Comparison of ENCODE assay signal across 20 cellular contexts in the genomic region with DNA sequence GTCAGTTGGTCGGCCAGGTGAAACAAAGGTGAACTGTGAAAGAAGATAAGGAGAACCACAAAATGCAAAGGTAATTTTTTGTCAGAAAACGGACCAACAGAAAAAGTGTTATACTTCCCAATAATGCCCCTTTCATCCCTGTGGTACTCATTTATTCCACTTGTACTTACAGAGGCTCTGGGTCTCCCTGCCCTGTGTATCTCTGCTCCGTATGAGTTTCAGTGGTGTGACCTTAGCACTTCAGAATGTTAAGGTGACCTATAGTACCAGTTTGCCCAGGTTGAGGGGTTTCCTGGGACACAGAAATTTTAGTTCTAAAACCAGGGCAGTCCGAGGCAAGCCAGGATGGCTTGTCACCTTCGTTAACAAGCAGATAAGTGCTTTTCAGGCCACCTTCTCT.
DNase-seq lines count a peak whose midpoint lies in the region; ATAC-seq, FAIRE-seq and TF ChIP-seq lines count a peak whose summit lies in the region.
"Had no signal": no experiment of that assay in that cellular context is flagged by ENCODE, and none has a peak within 500 bp of the region (broad histone marks: within the 10 kb centered on the region; RNA-seq: fewer than 3 reads in every experiment).

No MANE protein-coding gene starts in this region.

- H3K9me3 ChIP-seq in MM.1S (replicated peaks; ENCODE audit: insufficient read depth, low read length) (no peaks in the 10 kb centered on the region), PC-9 (ENCODE audit: insufficient read depth, low read depth) (no peaks in the 10 kb centered on the region)
- H3K9me3 ChIP-seq: A549, BE2C had no signal

- no peak overlapping the region for H2BK5ac ChIP-seq in mesendoderm (ENCODE audit: low read length)

- no peak overlapping the region for H4K8ac ChIP-seq in mesendoderm (ENCODE audit: low read depth, low read length)

- no peak overlapping the region for H2AK5ac ChIP-seq in mesendoderm (ENCODE audit: low read length)

- H3K27ac Mint-ChIP-seq in naive thymus-derived CD8-positive, alpha-beta T cell, result no peak overlapping the region
- H3K27ac Mint-ChIP-seq: IgD-negative memory B cell had no signal

- ATAC-seq in naive thymus-derived CD8-positive, alpha-beta T cell, result no peak
- ATAC-seq: A549, HCT116 had no signal

- H3K4me3 ChIP-seq in MM.1S (ENCODE audit: low read length), result no peak overlapping the region
- no peak overlapping the region for H3K4me3 ChIP-seq in PC-9
- H3K4me3 ChIP-seq in bronchial epithelial cell (ENCODE audit: low read depth, low read length), result no peak overlapping the region
- H3K4me3 ChIP-seq in mesendoderm (ENCODE audit: low read length), result no peak overlapping the region
- H3K4me3 ChIP-seq: A549 had no signal

- peak overlapping the region; percentile 15; the same call in 1 of the 2 replicates for H3K27ac ChIP-seq in MM.1S (ENCODE audit: low read length)
- no peak overlapping the region for H3K27ac ChIP-seq in PC-9
- no peak overlapping the region for H3K27ac ChIP-seq in mesendoderm (ENCODE audit: low read depth, low read length)
- H3K27ac ChIP-seq: A549, C4-2B had no signal

- no peaks in the 10 kb centered on the region for H3F3A ChIP-seq in MM.1S (ENCODE audit: insufficient read depth, low read length)
- H3F3A ChIP-seq in PC-9 (ENCODE audit: insufficient read depth, low read depth), result no peaks in the 10 kb centered on the region

- H3K36me3 ChIP-seq in MM.1S (replicated peaks; ENCODE audit: insufficient read depth, low read length) (no peaks in the 10 kb centered on the region), PC-9 (ENCODE audit: low read depth) (no peaks in the 10 kb centered on the region), bronchial epithelial cell (ENCODE audit: control insufficient read depth, insufficient read depth, low read length) (no peaks in the 10 kb centered on the region), mesendoderm (ENCODE audit: control insufficient read depth, insufficient read depth, low read length) (no peaks in the 10 kb centered on the region)
- H3K36me3 ChIP-seq: BE2C had no signal

- no peak overlapping the region for H2BK15ac ChIP-seq in mesendoderm (replicated peaks; ENCODE audit: low read depth)

- H3K56ac ChIP-seq in mesendoderm (ENCODE audit: low read length), result no peak overlapping the region

- POLR2A ChIA-PET in PC-9 (lab: Charles Lee; ENCODE audit: unreplicated experiment), result interaction anchor here (0.6 kb wide), 1 partner anchor 39 kb away, joined by 4 read pairs; no protein-coding TSS in a partner anchor
- POLR2A ChIA-PET in naive thymus-derived CD8-positive, alpha-beta T cell (lab: Charles Lee), result no interaction called here

- no peak overlapping the region for H2BK120ac ChIP-seq in mesendoderm (ENCODE audit: low read depth, low read length)

- TF ChIP-seq CTCF in MM.1S (IDR thresholded peaks at IDR 0.05; ENCODE audit: low read length) (no peak), PC-9 (conservative IDR thresholded peaks at IDR 0.05) (no peak), bronchial epithelial cell (IDR thresholded peaks at IDR 0.05; ENCODE audit: insufficient read depth, low read length, severe bottlenecking) (no peak)

- 0 out of 2 replicates have a peak, but pooled peaks cover 4% of the 10 kb centered on the region for H3K4me1 ChIP-seq in MM.1S (ENCODE audit: low read length)
- H3K4me1 ChIP-seq in PC-9 (replicated peaks; ENCODE audit: insufficient read depth), result peaks cover 26% of the 10 kb centered on the region
- H3K4me1 ChIP-seq in mesendoderm (ENCODE audit: control insufficient read depth, low read depth, low read length), result peaks cover 2% of the 10 kb centered on the region
- H3K4me1 ChIP-seq: A549, BE2C had no signal

- intact Hi-C loops in PC-9 (cut with micrococcal nuclease; ENCODE audit: unreplicated experiment), result no loop called here

- H4K5ac ChIP-seq in mesendoderm (ENCODE audit: low read length), result no peak overlapping the region

- BruUV-seq in PC-9 (replicated peaks; lab: Mats Ljungman, UMichigan), result no TSS peak

- no peak for FAIRE-seq in bronchial epithelial cell (lab: Jason Lieb, UNC)
- no peak for FAIRE-seq in HTR-8/SVneo (lab: Jason Lieb, UNC)
- FAIRE-seq: A549, GM12892, GM19239, H54 had no signal

- CTCF ChIA-PET in PC-9 (lab: Charles Lee), result no interaction called here

- no peak for DNase-seq in MM.1S
- no peak for DNase-seq in PC-9
- DNase-seq in bronchial epithelial cell (ENCODE audit: low read depth), result peak; percentile 41
- DNase-seq in mesendoderm, result peak; percentile 7
- DNase-seq in naive thymus-derived CD8-positive, alpha-beta T cell, result no peak
- no peak for DNase-seq in NCI-H1436 (lab: John Stamatoyannopoulos, UW)
- no peak for DNase-seq in HTR-8/SVneo (ENCODE audit: insufficient read length, low spot score)
- no peak for DNase-seq in NCI-H446 (lab: John Stamatoyannopoulos, UW)
- DNase-seq: BE2C; CD4-positive, alpha-beta memory T cell; COR-L47; DND-41; GDM1 had no signal

- H3K4ac ChIP-seq in mesendoderm (ENCODE audit: low read depth, low read length), result no peak overlapping the region

- peaks cover 0 to 12% (median 2%) of the 10 kb centered on the region in 5 donors for H3K27me3 Mint-ChIP-seq in naive thymus-derived CD8-positive, alpha-beta T cell
- H3K27me3 Mint-ChIP-seq: CD4-positive, alpha-beta memory T cell had no signal

- H3K9me2 ChIP-seq in MM.1S (replicated peaks; ENCODE audit: insufficient read depth, low read length) (no peaks in the 10 kb centered on the region), PC-9 (ENCODE audit: insufficient read depth) (no peaks in the 10 kb centered on the region)

- H3K4me3 Mint-ChIP-seq in naive thymus-derived CD8-positive, alpha-beta T cell, result no peak overlapping the region
- H3K4me3 Mint-ChIP-seq: CD4-positive, alpha-beta memory T cell; IgD-negative memory B cell had no signal

- peaks cover 0 to 2% (median 0%) of the 10 kb centered on the region in 9 donors for H3K9me3 Mint-ChIP-seq in naive thymus-derived CD8-positive, alpha-beta T cell
- H3K9me3 Mint-ChIP-seq: CD4-positive, alpha-beta memory T cell; IgD-negative memory B cell had no signal

- H3K4me2 ChIP-seq in MM.1S (ENCODE audit: low read depth, low read length) (peak overlapping the region; percentile 33; the same call in 1 of the 2 replicates), PC-9 (peak overlapping the region; percentile 10), mesendoderm (ENCODE audit: low read length) (no peak overlapping the region)
- H3K4me2 ChIP-seq: A549 had no signal

- no peak overlapping the region for H3K18ac ChIP-seq in mesendoderm (ENCODE audit: low read length)

- H3K27me3 ChIP-seq in MM.1S (replicated peaks; ENCODE audit: insufficient read depth, low read length), result no peaks in the 10 kb centered on the region
- H3K27me3 ChIP-seq in PC-9 (ENCODE audit: insufficient read depth, low read depth), result no peaks in the 10 kb centered on the region
- no peaks in the 10 kb centered on the region for H3K27me3 ChIP-seq in bronchial epithelial cell (ENCODE audit: control insufficient read depth, insufficient read depth, low read length)
- H3K27me3 ChIP-seq in mesendoderm (ENCODE audit: insufficient read depth, low read length, poor library complexity), result no peaks in the 10 kb centered on the region
- H3K27me3 ChIP-seq: BE2C had no signal

- H3K79me1 ChIP-seq in mesendoderm (ENCODE audit: low read length), result no peaks in the 10 kb centered on the region

- WGBS in mesendoderm (ENCODE audit: extremely low coverage, insufficient coverage, low lambda C conversion rate), result no CpG with 5 or more reads among the region's 5 CpGs

- H3K79me2 ChIP-seq in MM.1S (ENCODE audit: low read length), result no peaks in the 10 kb centered on the region
- no peaks in the 10 kb centered on the region for H3K79me2 ChIP-seq in PC-9 (ENCODE audit: low read depth)
- H3K79me2 ChIP-seq in mesendoderm (ENCODE audit: control insufficient read depth, insufficient read depth, low read length), result no peaks in the 10 kb centered on the region

- H2AFZ ChIP-seq in MM.1S (ENCODE audit: low read length), result no peak overlapping the region
- peak overlapping the region; percentile 53; the same call in 1 of the 2 replicates for H2AFZ ChIP-seq in PC-9

- H3K9ac ChIP-seq in MM.1S (ENCODE audit: low read length) (no peak overlapping the region), mesendoderm (ENCODE audit: low read length) (no peak overlapping the region)

- H4K20me1 ChIP-seq in MM.1S (ENCODE audit: insufficient read depth, low read length) (no peaks in the 10 kb centered on the region), PC-9 (ENCODE audit: insufficient read depth) (no peaks in the 10 kb centered on the region)

- H3K23ac ChIP-seq in mesendoderm (ENCODE audit: low read length), result no peak overlapping the region

- peaks cover 0 to 2% (median 0%) of the 10 kb centered on the region in 4 donors for H3K4me1 Mint-ChIP-seq in naive thymus-derived CD8-positive, alpha-beta T cell
- H3K4me1 Mint-ChIP-seq: CD4-positive, alpha-beta memory T cell; IgD-negative memory B cell had no signal

- H3K36me3 Mint-ChIP-seq in naive thymus-derived CD8-positive, alpha-beta T cell, result no peaks in the 10 kb centered on the region
- H3K36me3 Mint-ChIP-seq: CD4-positive, alpha-beta memory T cell; IgD-negative memory B cell had no signal

Comparison
In these comparisons a context has a peak if more than half of its experiments do, and no peak if none do; other contexts are left out.
1. DNase-seq: peak in bronchial epithelial cell (single experiment) and mesendoderm (single experiment); none in MM.1S (single experiment), PC-9 (0 of 2), naive thymus-derived CD8-positive, alpha-beta T cell (0 of 10), NCI-H1436 (single experiment), HTR-8/SVneo (single experiment) and NCI-H446 (0 of 2).